Comparison of ENCODE assay signal across 1 cellular context in the genomic region with DNA sequence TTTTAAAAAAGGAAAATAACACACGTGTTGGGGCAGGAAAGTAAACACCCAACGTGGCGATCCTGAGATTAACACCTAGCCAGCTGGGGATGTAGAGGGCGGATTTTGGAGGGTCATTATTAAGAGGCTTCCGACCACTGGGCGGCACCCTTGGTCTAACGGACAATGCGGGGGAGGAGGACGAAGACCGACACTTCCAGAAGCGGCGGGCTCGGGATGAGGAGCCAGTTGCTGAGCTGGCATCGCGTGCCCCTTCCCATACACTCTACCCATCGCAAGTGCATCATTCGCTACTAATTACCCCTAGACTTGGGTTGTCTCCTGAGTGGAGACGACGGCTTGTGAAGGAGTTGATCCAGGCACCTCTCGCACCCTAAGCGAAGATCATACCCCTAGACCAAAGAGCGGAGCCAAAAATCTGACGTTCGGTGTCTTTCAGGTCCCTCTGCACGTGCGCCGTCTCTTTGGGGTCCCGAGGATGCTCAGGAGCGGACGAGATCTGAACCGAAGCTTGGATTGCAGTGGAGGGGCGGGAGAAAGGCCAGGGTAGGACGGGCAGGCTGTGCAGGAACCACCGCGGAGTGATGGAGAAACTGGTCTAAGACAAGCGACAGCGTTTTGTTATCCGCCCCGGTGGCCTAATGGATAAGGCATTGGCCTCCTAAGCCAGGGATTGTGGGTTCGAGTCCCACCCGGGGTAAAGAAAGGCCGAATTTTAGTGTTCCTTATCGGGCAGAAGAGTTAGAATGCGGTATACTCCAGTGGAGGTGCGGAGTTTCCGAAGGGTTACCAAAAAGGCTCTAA.
TF ChIP-seq lines count a peak whose summit lies in the region.

No MANE protein-coding gene starts in this region.

TF ChIP-seq in HepG2, 621 proteins besides CTCF, POLR2A, EP300 and RAD21 (continued from another document):
- TF ChIP-seq, protein P1, sequence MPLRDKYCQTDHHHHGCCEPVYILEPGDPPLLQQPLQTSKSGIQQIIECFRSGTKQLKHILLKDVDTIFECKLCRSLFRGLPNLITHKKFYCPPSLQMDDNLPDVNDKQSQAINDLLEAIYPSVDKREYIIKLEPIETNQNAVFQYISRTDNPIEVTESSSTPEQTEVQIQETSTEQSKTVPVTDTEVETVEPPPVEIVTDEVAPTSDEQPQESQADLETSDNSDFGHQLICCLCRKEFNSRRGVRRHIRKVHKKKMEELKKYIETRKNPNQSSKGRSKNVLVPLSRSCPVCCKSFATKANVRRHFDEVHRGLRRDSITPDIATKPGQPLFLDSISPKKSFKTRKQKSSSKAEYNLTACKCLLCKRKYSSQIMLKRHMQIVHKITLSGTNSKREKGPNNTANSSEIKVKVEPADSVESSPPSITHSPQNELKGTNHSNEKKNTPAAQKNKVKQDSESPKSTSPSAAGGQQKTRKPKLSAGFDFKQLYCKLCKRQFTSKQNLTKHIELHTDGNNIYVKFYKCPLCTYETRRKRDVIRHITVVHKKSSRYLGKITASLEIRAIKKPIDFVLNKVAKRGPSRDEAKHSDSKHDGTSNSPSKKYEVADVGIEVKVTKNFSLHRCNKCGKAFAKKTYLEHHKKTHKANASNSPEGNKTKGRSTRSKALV (CRISPR knock-in tag; IDR thresholded peaks at IDR 0.05), result no peak
- TF ChIP-seq KAT2B (IDR thresholded peaks at IDR 0.05; ENCODE audit: borderline replicate concordance, low read depth, low read length), result no peak
- no peak for TF ChIP-seq HNF4A (CRISPR knock-in tag; IDR thresholded peaks at IDR 0.05)
- no peak for TF ChIP-seq JUND (CRISPR knock-in tag; IDR thresholded peaks at IDR 0.05)
- TF ChIP-seq ZBTB7B (CRISPR knock-in tag; IDR thresholded peaks at IDR 0.05), result peak; percentile 66; the same call in 1 of the 2 replicates
- TF ChIP-seq EED (CRISPR knock-in tag; IDR thresholded peaks at IDR 0.05), result no peak
- TF ChIP-seq KDM6A (CRISPR knock-in tag; IDR thresholded peaks at IDR 0.05; ENCODE audit: low read depth), result no peak
- TF ChIP-seq ZNF510 (CRISPR knock-in tag; IDR thresholded peaks at IDR 0.05; ENCODE audit: low read depth), result no peak
- TF ChIP-seq, protein P2, sequence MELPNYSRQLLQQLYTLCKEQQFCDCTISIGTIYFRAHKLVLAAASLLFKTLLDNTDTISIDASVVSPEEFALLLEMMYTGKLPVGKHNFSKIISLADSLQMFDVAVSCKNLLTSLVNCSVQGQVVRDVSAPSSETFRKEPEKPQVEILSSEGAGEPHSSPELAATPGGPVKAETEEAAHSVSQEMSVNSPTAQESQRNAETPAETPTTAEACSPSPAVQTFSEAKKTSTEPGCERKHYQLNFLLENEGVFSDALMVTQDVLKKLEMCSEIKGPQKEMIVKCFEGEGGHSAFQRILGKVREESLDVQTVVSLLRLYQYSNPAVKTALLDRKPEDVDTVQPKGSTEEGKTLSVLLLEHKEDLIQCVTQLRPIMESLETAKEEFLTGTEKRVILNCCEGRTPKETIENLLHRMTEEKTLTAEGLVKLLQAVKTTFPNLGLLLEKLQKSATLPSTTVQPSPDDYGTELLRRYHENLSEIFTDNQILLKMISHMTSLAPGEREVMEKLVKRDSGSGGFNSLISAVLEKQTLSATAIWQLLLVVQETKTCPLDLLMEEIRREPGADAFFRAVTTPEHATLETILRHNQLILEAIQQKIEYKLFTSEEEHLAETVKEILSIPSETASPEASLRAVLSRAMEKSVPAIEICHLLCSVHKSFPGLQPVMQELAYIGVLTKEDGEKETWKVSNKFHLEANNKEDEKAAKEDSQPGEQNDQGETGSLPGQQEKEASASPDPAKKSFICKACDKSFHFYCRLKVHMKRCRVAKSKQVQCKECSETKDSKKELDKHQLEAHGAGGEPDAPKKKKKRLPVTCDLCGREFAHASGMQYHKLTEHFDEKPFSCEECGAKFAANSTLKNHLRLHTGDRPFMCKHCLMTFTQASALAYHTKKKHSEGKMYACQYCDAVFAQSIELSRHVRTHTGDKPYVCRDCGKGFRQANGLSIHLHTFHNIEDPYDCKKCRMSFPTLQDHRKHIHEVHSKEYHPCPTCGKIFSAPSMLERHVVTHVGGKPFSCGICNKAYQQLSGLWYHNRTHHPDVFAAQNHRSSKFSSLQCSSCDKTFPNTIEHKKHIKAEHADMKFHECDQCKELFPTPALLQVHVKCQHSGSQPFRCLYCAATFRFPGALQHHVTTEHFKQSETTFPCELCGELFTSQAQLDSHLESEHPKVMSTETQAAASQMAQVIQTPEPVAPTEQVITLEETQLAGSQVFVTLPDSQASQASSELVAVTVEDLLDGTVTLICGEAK (IDR thresholded peaks at IDR 0.05), result peak; percentile 12; the same call in 1 of the 2 replicates
- TF ChIP-seq, protein P2 (CRISPR knock-in tag; IDR thresholded peaks at IDR 0.05), result no peak
- peak; percentile 31; the same call in 1 of the 2 replicates for TF ChIP-seq ZIK1 (CRISPR knock-in tag; IDR thresholded peaks at IDR 0.05; ENCODE audit: borderline replicate concordance, low read depth)
- 0 out of 2 replicates have a peak, but pooled peaks have one; percentile 43 for TF ChIP-seq ZNF136 (CRISPR knock-in tag; IDR thresholded peaks at IDR 0.05; ENCODE audit: low read depth)
- peak; percentile 81; the same call in 1 of the 2 replicates for TF ChIP-seq ZNF572 (CRISPR knock-in tag; IDR thresholded peaks at IDR 0.05)
- TF ChIP-seq, protein P3, sequence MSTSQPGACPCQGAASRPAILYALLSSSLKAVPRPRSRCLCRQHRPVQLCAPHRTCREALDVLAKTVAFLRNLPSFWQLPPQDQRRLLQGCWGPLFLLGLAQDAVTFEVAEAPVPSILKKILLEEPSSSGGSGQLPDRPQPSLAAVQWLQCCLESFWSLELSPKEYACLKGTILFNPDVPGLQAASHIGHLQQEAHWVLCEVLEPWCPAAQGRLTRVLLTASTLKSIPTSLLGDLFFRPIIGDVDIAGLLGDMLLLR (CRISPR knock-in tag; IDR thresholded peaks at IDR 0.05), result peak; percentile 67; the same call in 1 of the 2 replicates
- TF ChIP-seq ATF7-NPFF (CRISPR knock-in tag; IDR thresholded peaks at IDR 0.05; ENCODE audit: low read depth), result no peak
- no peak; the same call in 1 of the 2 replicates for TF ChIP-seq KAT7 (CRISPR knock-in tag; IDR thresholded peaks at IDR 0.05; ENCODE audit: borderline replicate concordance)
- TF ChIP-seq ZZZ3 (CRISPR knock-in tag; IDR thresholded peaks at IDR 0.05; ENCODE audit: borderline replicate concordance), result 0 out of 2 replicates have a peak, but pooled peaks have one; percentile 44
- TF ChIP-seq, protein P4, sequence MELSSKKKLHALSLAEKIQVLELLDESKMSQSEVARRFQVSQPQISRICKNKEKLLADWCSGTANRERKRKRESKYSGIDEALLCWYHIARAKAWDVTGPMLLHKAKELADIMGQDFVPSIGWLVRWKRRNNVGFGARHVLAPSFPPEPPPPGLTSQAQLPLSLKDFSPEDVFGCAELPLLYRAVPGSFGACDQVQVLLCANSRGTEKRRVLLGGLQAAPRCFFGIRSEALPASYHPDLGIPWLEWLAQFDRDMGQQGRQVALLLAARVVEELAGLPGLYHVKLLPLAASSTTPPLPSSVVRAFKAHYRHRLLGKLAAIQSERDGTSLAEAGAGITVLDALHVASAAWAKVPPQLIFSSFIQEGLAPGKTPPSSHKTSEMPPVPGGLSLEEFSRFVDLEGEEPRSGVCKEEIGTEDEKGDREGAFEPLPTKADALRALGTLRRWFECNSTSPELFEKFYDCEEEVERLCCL (CRISPR knock-in tag; IDR thresholded peaks at IDR 0.05; ENCODE audit: borderline replicate concordance), result no peak
- no peak; the same call in 1 of the 2 replicates for TF ChIP-seq MEIS2 (CRISPR knock-in tag; IDR thresholded peaks at IDR 0.05)
- TF ChIP-seq REPIN1 (CRISPR knock-in tag; IDR thresholded peaks at IDR 0.05; ENCODE audit: borderline replicate concordance, low read depth), result peak; percentile 21; the same call in 1 of the 2 replicates
- 0 out of 2 replicates have a peak, but pooled peaks have one; percentile 35 for TF ChIP-seq RXRA (CRISPR knock-in tag; IDR thresholded peaks at IDR 0.05)
- no peak for TF ChIP-seq ATAD3A (CRISPR knock-in tag; IDR thresholded peaks at IDR 0.05)
